ENCODE assay signal across 8 cellular contexts in the genomic region with DNA sequence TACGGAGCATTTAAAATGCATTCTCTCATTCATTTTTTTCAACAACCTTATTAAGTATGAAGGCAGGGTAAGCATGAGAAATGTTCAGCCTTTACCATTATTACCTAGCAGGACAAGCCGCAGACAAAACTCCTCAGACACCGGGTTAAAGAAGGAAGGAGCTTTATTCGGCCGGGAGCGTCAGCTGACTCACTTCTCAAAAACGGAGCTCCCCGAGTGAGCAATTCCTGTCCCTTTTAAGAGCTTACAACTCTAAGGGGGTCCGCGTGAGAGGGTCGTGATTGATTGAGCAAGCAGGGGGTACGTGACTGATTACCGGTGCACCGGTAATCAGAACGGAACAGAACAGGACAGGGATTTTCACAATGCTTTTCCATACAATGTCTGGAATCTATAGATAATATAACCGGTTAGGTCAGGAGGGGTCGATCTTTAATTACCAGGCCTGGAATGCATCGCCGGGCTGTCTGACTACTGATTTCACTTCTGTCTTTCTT. TPM values are rescaled to one million over a fixed set of nuclear protein-coding genes. Genes with fewer than 3 reads are reported as not detected.
DNase-seq lines count a peak whose midpoint lies in the region; ATAC-seq, FAIRE-seq and TF ChIP-seq lines count a peak whose summit lies in the region.
"Not testable (repeated sequence)": the region's sequence is repeated elsewhere in the genome, so short reads cannot be mapped to it uniquely, and the experiment has no call there.

No MANE protein-coding gene starts in this region.

- CTCF ChIA-PET in A673 (lab: Charles Lee): interaction anchor here (1.1 to 1.4 kb wide), 2 partner anchors 51 to 273 kb away, joined by 4 to 5 read pairs; no protein-coding TSS in a partner anchor
- CTCF ChIA-PET in activated CD4-positive, alpha-beta T cell treated with anti-CD3 and anti-CD28 coated beads, Interleukin-2, amount 10 ng/mL, durations not matched to agents 7 days and 5 days (lab: Charles Lee): interaction anchor here (0.7 to 1.9 kb wide), 7 partner anchors 11 to 267 kb away, joined by 3 to 10 read pairs (median 4); a partner anchor contains a TSS

- H3K9me3 ChIP-seq in A673 (ENCODE audit: low read depth, low read length, poor library complexity, severe bottlenecking); keratinocyte (ENCODE audit: control insufficient read depth, low read depth, low read length): not testable (repeated sequence)

- DNase-seq in A673 (ENCODE audit: low spot score); coronary artery (ENCODE audit: low spot score); keratinocyte (ENCODE audit: low read depth, low spot score); retinal pigment epithelial cell (ENCODE audit: low read depth): not testable (repeated sequence)
- peak; percentile 63 for DNase-seq in NCI-H69 (lab: John Stamatoyannopoulos, UW)
- DNase-seq in activated CD4-positive, alpha-beta T cell treated with anti-CD3 and anti-CD28 coated beads, Interleukin-2, amount 10 ng/mL, durations not matched to agents 7 days and 5 days: peak; percentile 14

- peak overlapping the region; percentile 93 for H3K27ac Mint-ChIP-seq in activated CD4-positive, alpha-beta T cell treated with anti-CD3 and anti-CD28 coated beads, Interleukin-2, amount 10 ng/mL, durations not matched to agents 7 days and 5 days

- H4K20me1 ChIP-seq in keratinocyte (ENCODE audit: control insufficient read depth, extremely low read depth, insufficient read depth, low read length): not testable (repeated sequence)

- peaks cover 31% of the 10 kb centered on the region for H3K4me1 Mint-ChIP-seq in activated CD4-positive, alpha-beta T cell treated with anti-CD3 and anti-CD28 coated beads, Interleukin-2, amount 10 ng/mL, durations not matched to agents 7 days and 5 days

- H3K27me3 ChIP-seq in A673 (replicated peaks; ENCODE audit: insufficient read depth, low read depth, low read length, poor library complexity); keratinocyte (ENCODE audit: control insufficient read depth, extremely low read depth, insufficient read depth, low read length): not testable (repeated sequence)

- POLR2A ChIA-PET in A673 (lab: Charles Lee; ENCODE audit: low non-redundant PET): interaction anchor here (0.8 kb wide), 1 partner anchor 17 kb away, joined by 3 read pairs; no protein-coding TSS in a partner anchor
- POLR2A ChIA-PET in activated CD4-positive, alpha-beta T cell treated with anti-CD3 and anti-CD28 coated beads, Interleukin-2, amount 10 ng/mL, durations not matched to agents 7 days and 5 days (lab: Charles Lee): interaction anchor here (0.6 to 1.4 kb wide), 7 partner anchors 49 to 806 kb away, joined by 3 to 6 read pairs (median 4); a partner anchor contains a TSS

- TSS peak; percentile 82 for BruUV-seq in A673 (replicated peaks; lab: Mats Ljungman, UMichigan)

- H3K9me3 Mint-ChIP-seq in activated CD4-positive, alpha-beta T cell treated with anti-CD3 and anti-CD28 coated beads, Interleukin-2, amount 10 ng/mL, durations not matched to agents 7 days and 5 days: not testable (repeated sequence)

- FAIRE-seq in keratinocyte (lab: Jason Lieb, UNC): not testable (repeated sequence)

- not testable (repeated sequence) for H3K4me1 ChIP-seq in A673 (ENCODE audit: insufficient read depth, low read length, poor library complexity, severe bottlenecking)
- peaks cover 15% of the 10 kb centered on the region for H3K4me1 ChIP-seq in keratinocyte (ENCODE audit: control insufficient read depth, extremely low read depth, insufficient read depth, low read length)

- H3K36me3 ChIP-seq in A673 (ENCODE audit: insufficient read depth, low read length, poor library complexity, severe bottlenecking); keratinocyte (ENCODE audit: control insufficient read depth in 2 of 2, extremely low read depth in 1 of 2, insufficient read depth in 2 of 2, low read length in 2 of 2): not testable (repeated sequence)

- H3K4me3 ChIP-seq in A673 (ENCODE audit: low read depth, low read length, poor library complexity, severe bottlenecking) (peak overlapping the region; percentile 72), coronary artery (peak overlapping the region; percentile 83), keratinocyte (ENCODE audit: control insufficient read depth in 2 of 3, extremely low read depth in 1 of 3, insufficient read depth in 2 of 3, low read depth in 1 of 3, low read length in 3 of 3) (peak overlapping the region; percentile 62 to 98 (median 85)), retinal pigment epithelial cell (ENCODE audit: low read length) (peak overlapping the region; percentile 80)

- not testable (repeated sequence) for H3K79me2 ChIP-seq in keratinocyte (ENCODE audit: control insufficient read depth, insufficient read depth, low read length)

- intact Hi-C loops in A673 (cut with micrococcal nuclease; ENCODE audit: unreplicated experiment): loop anchor here (5.0 to 10.0 kb wide), 2 partner anchors 273 to 300 kb away; a partner anchor contains a TSS

- not testable (repeated sequence) for H3K36me3 Mint-ChIP-seq in activated CD4-positive, alpha-beta T cell treated with anti-CD3 and anti-CD28 coated beads, Interleukin-2, amount 10 ng/mL, durations not matched to agents 7 days and 5 days (ENCODE audit: low read depth)

- H3K27me3 Mint-ChIP-seq in activated CD4-positive, alpha-beta T cell treated with anti-CD3 and anti-CD28 coated beads, Interleukin-2, amount 10 ng/mL, durations not matched to agents 7 days and 5 days: not testable (repeated sequence)

- not testable (repeated sequence) for H3K9me1 ChIP-seq in keratinocyte (ENCODE audit: control insufficient read depth, extremely low read depth, insufficient read depth, low read length)

- H3K27ac ChIP-seq in A673 (ENCODE audit: low read depth, low read length, poor library complexity, severe bottlenecking): peak overlapping the region; percentile 55
- peak overlapping the region; percentile 61 to 79 for H3K27ac ChIP-seq in coronary artery
- peak overlapping the region; percentile 94 for H3K27ac ChIP-seq in keratinocyte (ENCODE audit: control insufficient read depth, insufficient read depth, low read length)

- peak overlapping the region; percentile 98 for H2AFZ ChIP-seq in keratinocyte (ENCODE audit: control insufficient read depth, low read length)

- peak overlapping the region; percentile 95 for H3K4me3 Mint-ChIP-seq in activated CD4-positive, alpha-beta T cell treated with anti-CD3 and anti-CD28 coated beads, Interleukin-2, amount 10 ng/mL, durations not matched to agents 7 days and 5 days

- not testable (repeated sequence) for TF ChIP-seq CTCF in A673 (conservative IDR thresholded peaks at IDR 0.05; ENCODE audit: low read depth, low read length); coronary artery (IDR thresholded peaks at IDR 0.05); keratinocyte (optimal IDR thresholded peaks at IDR 0.05 in 1 of 3, IDR thresholded peaks at IDR 0.05 in 1 of 3, conservative IDR thresholded peaks at IDR 0.05 in 1 of 3; ENCODE audit: extremely low read depth in 1 of 3, insufficient read depth in 2 of 3, low read length in 3 of 3); retinal pigment epithelial cell (conservative IDR thresholded peaks at IDR 0.05; ENCODE audit: low read depth, low read length)

- ATAC-seq in GM18868 (IDR thresholded peaks at IDR 0.05; ENCODE audit: unreplicated experiment): peak; percentile 16
- peak; percentile 23 for ATAC-seq in HG02885 (IDR thresholded peaks at IDR 0.05; ENCODE audit: poor library complexity, unreplicated experiment)

- peak overlapping the region; percentile 93 for H3K4me2 ChIP-seq in keratinocyte (ENCODE audit: control insufficient read depth, extremely low read depth, insufficient read depth, low read depth, low read length)

- dilution Hi-C loops in keratinocyte (cut with MboI; ENCODE audit: extremely low pct_ligation_motif_present, low sequenced_read_pairs): not testable (repeated sequence)

- H3K9ac ChIP-seq in keratinocyte (ENCODE audit: control insufficient read depth, extremely low read depth, insufficient read depth, low read length): peak overlapping the region; percentile 86

RNA-seq across cellular contexts. Expression of a gene that starts 0.5 kb away (rescaled TPM):
- 13.6 and 16.1 TPM in 2 replicates for total RNA-seq in A673 (2021)
- 10 to 100 TPM; 22.8 to 25.0 TPM for total RNA-seq in activated CD4-positive, alpha-beta T cell treated with anti-CD3 and anti-CD28 coated beads, Interleukin-2, amount 10 ng/mL, durations not matched to agents 7 days and 5 days
- polyA plus RNA-seq in keratinocyte: 11.0 to 22.6 TPM (median 15.4 TPM) in 3 replicates
- 3.5 TPM for polyA plus RNA-seq in keratinocyte (2011; ENCODE audit: low read depth)
- polyA plus RNA-seq in keratinocyte (2011; cell fraction: cytosol; rRNA removed): 12.8 and 13.4 TPM in 2 replicates
- 22.4 and 26.5 TPM in 2 replicates for polyA plus RNA-seq in keratinocyte (2011; cell fraction: nucleus; rRNA removed)
- polyA plus RNA-seq in keratinocyte (2012; ENCODE audit: low replicate concordance): 13.2 and 21.1 TPM in 2 replicates
- polyA minus RNA-seq in keratinocyte: 11.7 to 15.7 TPM (median 13.6 TPM) in 3 replicates
- polyA minus RNA-seq in keratinocyte (2011; cell fraction: cytosol; rRNA and poly(A)+ RNA removed): 12.1 TPM
- 7.1 and 12.6 TPM in 2 replicates for polyA minus RNA-seq in keratinocyte (2011; cell fraction: nucleus; rRNA and poly(A)+ RNA removed)

RNA-seq across cellular contexts. Expression of a gene that starts 24.2 kb away (rescaled TPM):
- total RNA-seq in A673 (2021): 0.58 and 2.1 TPM in 2 replicates
- under 1 TPM; 0.35 to 0.50 TPM for total RNA-seq in activated CD4-positive, alpha-beta T cell treated with anti-CD3 and anti-CD28 coated beads, Interleukin-2, amount 10 ng/mL, durations not matched to agents 7 days and 5 days
- polyA plus RNA-seq in keratinocyte: 61.6 to 92.4 TPM (median 74.1 TPM) in 3 replicates
- 7.0 TPM for polyA plus RNA-seq in keratinocyte (2011; ENCODE audit: low read depth)
- polyA plus RNA-seq in keratinocyte (2011; cell fraction: cytosol; rRNA removed): 52.3 and 78.5 TPM in 2 replicates
- polyA plus RNA-seq in keratinocyte (2011; cell fraction: nucleus; rRNA removed): 61.9 and 89.3 TPM in 2 replicates
- polyA plus RNA-seq in keratinocyte (2012; ENCODE audit: low replicate concordance): 20.2 and 62.6 TPM in 2 replicates
- 42.6 to 54.4 TPM (median 49.9 TPM) in 3 replicates for polyA minus RNA-seq in keratinocyte
- 72.1 TPM for polyA minus RNA-seq in keratinocyte (2011; cell fraction: cytosol; rRNA and poly(A)+ RNA removed)
- 36.7 and 42.1 TPM in 2 replicates for polyA minus RNA-seq in keratinocyte (2011; cell fraction: nucleus; rRNA and poly(A)+ RNA removed)

RNA-seq across cellular contexts. Expression of a gene that starts 55.0 kb away (rescaled TPM):
- 34.6 and 39.5 TPM in 2 replicates for total RNA-seq in A673 (2021)
- 10 to 100 TPM; 48.8 to 49.4 TPM for total RNA-seq in activated CD4-positive, alpha-beta T cell treated with anti-CD3 and anti-CD28 coated beads, Interleukin-2, amount 10 ng/mL, durations not matched to agents 7 days and 5 days
- polyA plus RNA-seq in keratinocyte: 53.9 to 69.1 TPM (median 64.8 TPM) in 3 replicates
- 16.5 TPM for polyA plus RNA-seq in keratinocyte (2011; ENCODE audit: low read depth)
- polyA plus RNA-seq in keratinocyte (2011; cell fraction: cytosol; rRNA removed): 54.4 and 60.1 TPM in 2 replicates
- polyA plus RNA-seq in keratinocyte (2011; cell fraction: nucleus; rRNA removed): 91.6 and 104 TPM in 2 replicates
- polyA plus RNA-seq in keratinocyte (2012; ENCODE audit: low replicate concordance): 36.9 and 46.7 TPM in 2 replicates
- polyA minus RNA-seq in keratinocyte: 70.9 to 93.7 TPM (median 77.5 TPM) in 3 replicates
- polyA minus RNA-seq in keratinocyte (2011; cell fraction: cytosol; rRNA and poly(A)+ RNA removed): 58.5 TPM
- polyA minus RNA-seq in keratinocyte (2011; cell fraction: nucleus; rRNA and poly(A)+ RNA removed): 52.5 and 75.2 TPM in 2 replicates
